Comparison of ENCODE assay signal across 8 cellular contexts in genomic region chr7:77797734-77798393, GRCh38. TPM values are rescaled to one million over a fixed set of nuclear protein-coding genes. Genes with fewer than 3 reads are reported as not detected.
A peak's percentile ranks its signal among the peaks of the same experiment; 100 is the strongest.
DNase-seq lines count a peak whose midpoint lies in the region; ATAC-seq and TF ChIP-seq lines count a peak whose summit lies in the region.

No MANE protein-coding gene starts in this region.

- no peak for DNase-seq in AG09309 (ENCODE audit: low read depth)
- DNase-seq in SK-N-SH: peak; percentile 30
- DNase-seq in fibroblast of peridontal ligament (ENCODE audit: extremely low read depth): peak; percentile 33
- no peak for DNase-seq in omental fat pad (ENCODE audit: low spot score)
- DNase-seq in epidermal melanocyte (ENCODE audit: insufficient read length, low spot score): no peak
- DNase-seq in pons (ENCODE audit: low spot score): no peak

- H3K9ac ChIP-seq in SK-N-SH: peak overlapping the region; percentile 83

- TF ChIP-seq CTCF in AG09309 (IDR thresholded peaks at IDR 0.05; ENCODE audit: control insufficient read depth, insufficient read depth, low read depth, low read length, missing control alignments): no peak
- TF ChIP-seq CTCF in SK-N-SH (IDR thresholded peaks at IDR 0.05): no peak
- TF ChIP-seq CTCF in omental fat pad (IDR thresholded peaks at IDR 0.05): no peak

- ATAC-seq in GM18870 (IDR thresholded peaks at IDR 0.05; ENCODE audit: unreplicated experiment) (peak; percentile 20), HG02981 (IDR thresholded peaks at IDR 0.05; ENCODE audit: unreplicated experiment) (peak; percentile 32), omental fat pad (ENCODE audit: low FRiP score) (peak; percentile 37)

- H3K4me1 ChIP-seq in SK-N-SH (ENCODE audit: control insufficient read depth in 1 of 2, insufficient read depth in 2 of 2, low read depth in 1 of 2, low read length in 1 of 2): peaks cover 6 to 18% of the 10 kb centered on the region in 2 experiments; a peak in 3 of 4 replicates

- under 1% methylated on average over 24 of the region's 35 CpGs for WGBS in SK-N-SH (ENCODE audit: low lambda C conversion rate)

- TF ChIP-seq RAD21 in SK-N-SH (IDR thresholded peaks at IDR 0.05; ENCODE audit: low read length): no peak

- H3K4me2 ChIP-seq in SK-N-SH: peak overlapping the region; percentile 89

- no peaks in the 10 kb centered on the region for H3K9me3 ChIP-seq in SK-N-SH

- peak overlapping the region; percentile 73 for H3K4me3 ChIP-seq in AG09309 (ENCODE audit: control insufficient read depth, low read depth, low read length)
- peak overlapping the region; percentile 87 to 93 for H3K4me3 ChIP-seq in SK-N-SH (ENCODE audit: low read depth in 2 of 2, low read length in 1 of 2)

- H3K79me2 ChIP-seq in SK-N-SH (ENCODE audit: insufficient read depth): peaks cover 93% of the 10 kb centered on the region

- no peak; a peak in 1 of 4 replicates for TF ChIP-seq EP300 in SK-N-SH (IDR thresholded peaks at IDR 0.05; ENCODE audit: borderline replicate concordance in 1 of 2, low read depth in 1 of 2, low read length in 1 of 2)

- peaks cover 6% of the 10 kb centered on the region for H3F3A ChIP-seq in SK-N-SH (replicated peaks; ENCODE audit: insufficient read depth)

- POLR2A ChIA-PET in SK-N-SH (lab: Yijun Ruan, JAX): interaction anchor here (1.0 to 1.4 kb wide), 3 partner anchors 15 to 101 kb away, joined by 3 to 7 read pairs (median 3); partner anchors contain the start of gene RSBN1L

- no peaks in the 10 kb centered on the region for H3K27me3 ChIP-seq in SK-N-SH (ENCODE audit: insufficient read depth)

- peak overlapping the region; percentile 84 to 94 for H3K27ac ChIP-seq in SK-N-SH (ENCODE audit: low read depth in 2 of 2, low read length in 1 of 2)

- H3K36me3 ChIP-seq in SK-N-SH (replicated peaks in 1 of 2; ENCODE audit: control insufficient read depth in 1 of 2, insufficient read depth in 2 of 2, low read length in 1 of 2): peaks cover 12 to 20% of the 10 kb centered on the region in 2 experiments

- H3K9me2 ChIP-seq in SK-N-SH: no peaks in the 10 kb centered on the region

- H4K20me1 ChIP-seq in SK-N-SH (ENCODE audit: insufficient read depth): 0 out of 2 replicates have a peak, but pooled peaks cover 4% of the 10 kb centered on the region

- CTCF ChIA-PET in SK-N-SH (lab: Yijun Ruan, JAX): interaction anchor here (0.6 to 3.0 kb wide), 14 partner anchors 16 to 219 kb away, joined by 3 to 9 read pairs (median 3); no protein-coding TSS in a partner anchor

- H2AFZ ChIP-seq in SK-N-SH (ENCODE audit: low read depth): peak overlapping the region; percentile 87

TF ChIP-seq in SK-N-SH, 30 proteins besides CTCF, POLR2A, EP300 and RAD21 (continues in another document):
- no peak for TF ChIP-seq TCF12 (IDR thresholded peaks at IDR 0.05)
- peak; percentile 48 for TF ChIP-seq MAX (IDR thresholded peaks at IDR 0.05; ENCODE audit: low read depth)
- TF ChIP-seq USF1 (IDR thresholded peaks at IDR 0.05; ENCODE audit: borderline replicate concordance, low read depth): peak; percentile 84
- 0 out of 2 replicates have a peak, but pooled peaks have one; percentile 5 for TF ChIP-seq REST (IDR thresholded peaks at IDR 0.05; ENCODE audit: low read depth, low read length)
- TF ChIP-seq FOSL2 (IDR thresholded peaks at IDR 0.05; ENCODE audit: borderline replicate concordance, low read depth): no peak
- TF ChIP-seq ELF1 (IDR thresholded peaks at IDR 0.05): no peak
- TF ChIP-seq POLR2AphosphoS5 (IDR thresholded peaks at IDR 0.05; ENCODE audit: low read depth, low read length): peak; percentile 69; the same call in 1 of the 2 replicates
- TF ChIP-seq MXI1 (IDR thresholded peaks at IDR 0.05; ENCODE audit: low read depth, low read length): peak; percentile 90
- no peak for TF ChIP-seq ZBTB33 (IDR thresholded peaks at IDR 0.05; ENCODE audit: borderline replicate concordance, low read depth)
- no peak for TF ChIP-seq RCOR1 (IDR thresholded peaks at IDR 0.05; ENCODE audit: low read length)
- TF ChIP-seq RFX5 (IDR thresholded peaks at IDR 0.05; ENCODE audit: low read length): no peak
- TF ChIP-seq TEAD4 (IDR thresholded peaks at IDR 0.05; ENCODE audit: borderline replicate concordance, insufficient read depth): no peak
- TF ChIP-seq CHD2 (IDR thresholded peaks at IDR 0.05; ENCODE audit: low read length, partially characterized antibody): no peak
- no peak for TF ChIP-seq JUND (IDR thresholded peaks at IDR 0.05)
- no peak for TF ChIP-seq FOXM1 (IDR thresholded peaks at IDR 0.05; ENCODE audit: low read depth)
- TF ChIP-seq PBX3 (IDR thresholded peaks at IDR 0.05): no peak
- TF ChIP-seq USF2 (IDR thresholded peaks at IDR 0.05; ENCODE audit: borderline replicate concordance, low read depth, low read length): 0 out of 2 replicates have a peak, but pooled peaks have one; percentile 25
- peak; percentile 37; the same call in 1 of the 2 replicates for TF ChIP-seq YY1 (IDR thresholded peaks at IDR 0.05; ENCODE audit: low read depth)

RNA-seq across cellular contexts. Expression of gene TMEM60, which starts 0.4 kb away (rescaled TPM):
- 24.8 and 32.5 TPM in 2 replicates for polyA plus RNA-seq in SK-N-SH (2012; rRNA removed)
- polyA plus RNA-seq in SK-N-SH (2012; cell fraction: cytosol; rRNA removed): 42.4 and 57.3 TPM in 2 replicates
- polyA plus RNA-seq in SK-N-SH (2012; cell fraction: nucleus; rRNA removed): 4.2 and 9.1 TPM in 2 replicates
- total RNA-seq in omental fat pad: 10 to 100 TPM in 3 of 4 donors, 1 to 10 TPM in 1; 9.6 to 21.9 (median 14.5) TPM

RNA-seq across cellular contexts. Expression of gene PHTF2, which starts 0.7 kb away (rescaled TPM):
- 21.2 and 29.1 TPM in 2 replicates for polyA plus RNA-seq in SK-N-SH (2012; rRNA removed)
- 34.7 and 36.5 TPM in 2 replicates for polyA plus RNA-seq in SK-N-SH (2012; cell fraction: cytosol; rRNA removed)
- 7.9 and 20.6 TPM in 2 replicates for polyA plus RNA-seq in SK-N-SH (2012; cell fraction: nucleus; rRNA removed)
- 10 to 100 TPM; 16.7 to 27.6 (median 19.2) TPM for total RNA-seq in omental fat pad

Comparison
In these comparisons a context has a peak if more than half of its experiments do, and no peak if none do; other contexts are left out.
1. DNase-seq: peak in SK-N-SH (single experiment) and fibroblast of peridontal ligament (single experiment); none in AG09309 (single experiment), omental fat pad (single experiment), epidermal melanocyte (single experiment) and pons (single experiment).
2. Peak in every context shown above with its lines, with median percentiles within 50 percentile points of each other: ATAC-seq.